Comparison of ENCODE assay signal across 1 cellular context in genomic region chr9:113406353-113406752, GRCh38. TPM values are rescaled to one million over a fixed set of nuclear protein-coding genes. Genes with fewer than 3 reads are reported as not detected.
"Had no signal": no experiment of that assay in that cellular context is flagged by ENCODE, and none has a peak within 500 bp of the region (broad histone marks: within the 10 kb centered on the region; RNA-seq: fewer than 3 reads in every experiment).

No MANE protein-coding gene starts in this region.

RNA-seq across cellular contexts. Expression of gene C9orf43, which starts 4.2 kb away (rescaled TPM):
- polyA plus RNA-seq: aorta had no signal
